8 cellular contexts compared by ENCODE assay signal in genomic region chr19:1247747-1248453, GRCh38. TPM values are rescaled to one million over a fixed set of nuclear protein-coding genes. Genes with fewer than 3 reads are reported as not detected.
DNase-seq lines count a peak whose midpoint lies in the region; ATAC-seq and TF ChIP-seq lines count a peak whose summit lies in the region.

No MANE protein-coding gene starts in this region.

- TF ChIP-seq POLR2A in gastroesophageal sphincter (IDR thresholded peaks at IDR 0.05) (no peak), ovary (IDR thresholded peaks at IDR 0.05) (no peak)

- peak overlapping the region; percentile 47 for H3K4me3 Mint-ChIP-seq in activated T-helper 17 cell treated with anti-CD3 and anti-CD28 coated beads, Interleukin-2, amount 50 U/mL, for 72 hours

- peak overlapping the region; percentile 59 for H3K4me3 ChIP-seq in AG04450 (ENCODE audit: low read depth, low read length)
- peak overlapping the region; percentile 66 for H3K4me3 ChIP-seq in OCI-LY1 (ENCODE audit: low read depth, low read length, poor library complexity, severe bottlenecking)
- H3K4me3 ChIP-seq in gastroesophageal sphincter: peak overlapping the region; percentile 65 to 86
- peak overlapping the region; percentile 77 for H3K4me3 ChIP-seq in ovary

- H3K27ac ChIP-seq in AG04450 (ENCODE audit: low read depth, low read length): peak overlapping the region; percentile 75
- H3K27ac ChIP-seq in OCI-LY1 (ENCODE audit: low read depth, low read length, poor library complexity, severe bottlenecking): peak overlapping the region; percentile 19
- peak overlapping the region; percentile 96 to 100 (median 100) for H3K27ac ChIP-seq in gastroesophageal sphincter
- H3K27ac ChIP-seq in ovary: peak overlapping the region; percentile 99

- CTCF ChIA-PET in AG04450 (lab: Charles Lee): no interaction called here

- peak overlapping the region; percentile 59 for H3K4me2 ChIP-seq in OCI-LY1 (ENCODE audit: low read length)

- H3K9me3 Mint-ChIP-seq in activated T-helper 17 cell treated with anti-CD3 and anti-CD28 coated beads, Interleukin-2, amount 50 U/mL, for 72 hours: no peaks in the 10 kb centered on the region

- H3K9ac ChIP-seq in OCI-LY1 (ENCODE audit: low read length): peak overlapping the region; percentile 23; the same call in 1 of the 2 replicates

- DNase-seq in AG04450 (ENCODE audit: low read depth, low spot score) (no peak), ovary (peak; percentile 47 to 90 (median 84)), globus pallidus (ENCODE audit: low spot score) (no peak), epidermal melanocyte (ENCODE audit: insufficient read length, low spot score) (no peak)

- H3K36me3 ChIP-seq in OCI-LY1 (ENCODE audit: insufficient read depth, low read length) (peaks cover 10% of the 10 kb centered on the region; the same call in 1 of the 2 replicates), gastroesophageal sphincter (peaks cover 0 to 10% of the 10 kb centered on the region in 2 donors), ovary (no peaks in the 10 kb centered on the region)

- ATAC-seq in GM21515 (IDR thresholded peaks at IDR 0.05; ENCODE audit: unreplicated experiment) (peak; percentile 1), gastroesophageal sphincter (peak; percentile 1)
- ATAC-seq in activated T-helper 17 cell treated with anti-CD3 and anti-CD28 coated beads, Interleukin-2, amount 50 U/mL, for 72 hours (replicated peaks): peak; percentile 15

- no peaks in the 10 kb centered on the region for H3K79me2 ChIP-seq in OCI-LY1 (ENCODE audit: insufficient read depth, low read length)

- no peaks in the 10 kb centered on the region for H4K20me1 ChIP-seq in OCI-LY1 (ENCODE audit: insufficient read depth, low read length)

- no peaks in the 10 kb centered on the region for H3K4me1 Mint-ChIP-seq in activated T-helper 17 cell treated with anti-CD3 and anti-CD28 coated beads, Interleukin-2, amount 50 U/mL, for 72 hours

- no peaks in the 10 kb centered on the region for H3K27me3 Mint-ChIP-seq in activated T-helper 17 cell treated with anti-CD3 and anti-CD28 coated beads, Interleukin-2, amount 50 U/mL, for 72 hours

- POLR2A ChIA-PET in AG04450 (lab: Yijun Ruan, JAX): no interaction called here

- H3K9me3 ChIP-seq in AG04450 (ENCODE audit: control insufficient read depth, insufficient read depth, low read length) (no peaks in the 10 kb centered on the region; the same call in 1 of the 2 replicates), OCI-LY1 (ENCODE audit: low read length) (no peaks in the 10 kb centered on the region), gastroesophageal sphincter (no peaks in the 10 kb centered on the region), ovary (no peaks in the 10 kb centered on the region)

- H3K4me1 ChIP-seq in OCI-LY1 (ENCODE audit: insufficient read depth, low read length, severe bottlenecking) (peaks cover 43% of the 10 kb centered on the region), gastroesophageal sphincter (peaks cover 3 to 75% (median 52%) of the 10 kb centered on the region in 3 donors), ovary (ENCODE audit: insufficient read depth) (peaks cover 23% of the 10 kb centered on the region)

- intact Hi-C loops in ovary (cut with DNase I): loop anchor here in 1 of 4 donors (10.0 kb wide), 2 partner anchors 223 to 797 kb away; partner anchors contain the start of genes CNN2, RNU6-2 and TMEM259

- no peaks in the 10 kb centered on the region for H3K9me2 ChIP-seq in OCI-LY1 (ENCODE audit: low read depth, low read length)

- TF ChIP-seq EP300 in gastroesophageal sphincter (IDR thresholded peaks at IDR 0.05): no peak
- TF ChIP-seq EP300 in ovary (IDR thresholded peaks at IDR 0.05): peak; percentile 40

- no peak overlapping the region for H3K27ac Mint-ChIP-seq in activated T-helper 17 cell treated with anti-CD3 and anti-CD28 coated beads, Interleukin-2, amount 50 U/mL, for 72 hours

- TF ChIP-seq CTCF in AG04450 (IDR thresholded peaks at IDR 0.05; ENCODE audit: low read depth, low read length): peak; percentile 45
- TF ChIP-seq CTCF in OCI-LY1 (IDR thresholded peaks at IDR 0.05; ENCODE audit: low read length): peak; percentile 51
- TF ChIP-seq CTCF in gastroesophageal sphincter (IDR thresholded peaks at IDR 0.05): peak in 2 of 4 experiments; percentile 37 to 49
- TF ChIP-seq CTCF in ovary (IDR thresholded peaks at IDR 0.05): peak in 1 of 3 donors; percentile 53

- whole genome bisulfite sequencing in gastroesophageal sphincter (ENCODE audit: low coverage in 1 of 2), 2 donors: 52 to 76% methylated on average over 4 of the region's 35 CpGs
- 20 to 23% (median 22%) methylated on average over 30 to 35 of the region's 35 CpGs for WGBS in ovary, 3 donors

- H3K27me3 ChIP-seq in AG04450 (ENCODE audit: control insufficient read depth, insufficient read depth, low read length) (no peaks in the 10 kb centered on the region), OCI-LY1 (ENCODE audit: insufficient read depth, low read length) (no peaks in the 10 kb centered on the region), gastroesophageal sphincter (no peaks in the 10 kb centered on the region), ovary (no peaks in the 10 kb centered on the region)

- no peak overlapping the region for H2AFZ ChIP-seq in OCI-LY1 (ENCODE audit: low read length)

- no peaks in the 10 kb centered on the region for H3F3A ChIP-seq in OCI-LY1 (ENCODE audit: insufficient read depth, low read length)

- H3K36me3 Mint-ChIP-seq in activated T-helper 17 cell treated with anti-CD3 and anti-CD28 coated beads, Interleukin-2, amount 50 U/mL, for 72 hours (ENCODE audit: low read depth): peaks cover 27% of the 10 kb centered on the region

RNA-seq across cellular contexts. Expression of gene MIDN, which starts 0.5 kb away (rescaled TPM):
- polyA plus RNA-seq in AG04450 (2011; rRNA removed): 6.6 and 10.6 TPM in 2 replicates
- 16.1 and 21.3 TPM in 2 replicates for polyA minus RNA-seq in AG04450 (2011; rRNA and poly(A)+ RNA removed)
- total RNA-seq in activated T-helper 17 cell treated with anti-CD3 and anti-CD28 coated beads, Interleukin-2, amount 50 U/mL, for 72 hours: 10 to 100 TPM; 51.4 to 56.8 TPM
- total RNA-seq in gastroesophageal sphincter: 10 to 100 TPM; 20.0 to 40.1 (median 24.2) TPM
- total RNA-seq in ovary: 100 to 1,000 TPM in 5 of 7 donors, 10 to 100 TPM in 2; 44.9 to 261 (median 107) TPM
- 10 to 100 TPM; 10.1 to 26.7 TPM for polyA plus RNA-seq in ovary

RNA-seq across cellular contexts. Expression of gene ATP5F1D, which starts 6.3 kb away (rescaled TPM):
- polyA plus RNA-seq in AG04450 (2011; rRNA removed): 36.4 and 55.1 TPM in 2 replicates
- polyA minus RNA-seq in AG04450 (2011; rRNA and poly(A)+ RNA removed): 19.4 and 21.4 TPM in 2 replicates
- total RNA-seq in activated T-helper 17 cell treated with anti-CD3 and anti-CD28 coated beads, Interleukin-2, amount 50 U/mL, for 72 hours: 100 to 1,000 TPM; 148 to 210 TPM
- total RNA-seq in gastroesophageal sphincter: 100 to 1,000 TPM in 1 of 4 donors, 10 to 100 TPM in 3; 62.3 to 116 (median 84.1) TPM
- total RNA-seq in ovary: 100 to 1,000 TPM in 6 of 7 donors, 10 to 100 TPM in 1; 71.9 to 218 (median 148) TPM
- polyA plus RNA-seq in ovary: 100 to 1,000 TPM in 1 of 2 donors, 1 to 10 TPM in 1; 1.3 to 110 TPM

RNA-seq across cellular contexts. Expression of gene CBARP, which starts 10.1 kb away (rescaled TPM):
- polyA plus RNA-seq in AG04450 (2011; rRNA removed) (1.1 and 1.6 TPM in 2 replicates), ovary (under 1 TPM in 1 of 2 donors, not detected in 1; 0.45 TPM)
- 0.55 and 0.91 TPM in 2 replicates for polyA minus RNA-seq in AG04450 (2011; rRNA and poly(A)+ RNA removed)
- total RNA-seq in activated T-helper 17 cell treated with anti-CD3 and anti-CD28 coated beads, Interleukin-2, amount 50 U/mL, for 72 hours: 1 to 10 TPM in 1 of 2 donors, under 1 TPM in 1; 0.77 to 1.4 TPM
- total RNA-seq in gastroesophageal sphincter (under 1 TPM in 3 of 4 donors, not detected in 1; 0.13 to 0.73 (median 0.49) TPM), ovary (10 to 100 TPM in 2 of 7 donors, 1 to 10 TPM in 2, under 1 TPM in 3; 0.61 to 21.1 (median 2.4) TPM)

RNA-seq across cellular contexts. Expression of gene CIRBP, which starts 21.2 kb away (rescaled TPM):
- 269 and 274 TPM in 2 replicates for polyA plus RNA-seq in AG04450 (2011; rRNA removed)
- polyA minus RNA-seq in AG04450 (2011; rRNA and poly(A)+ RNA removed): 121 and 143 TPM in 2 replicates
- total RNA-seq in activated T-helper 17 cell treated with anti-CD3 and anti-CD28 coated beads, Interleukin-2, amount 50 U/mL, for 72 hours: 100 to 1,000 TPM; 150 to 172 TPM
- 100 to 1,000 TPM; 350 to 708 (median 559) TPM for total RNA-seq in gastroesophageal sphincter
- total RNA-seq in ovary: 100 to 1,000 TPM; 602 to 917 (median 855) TPM
- 1,000 to 10,000 TPM in 1 of 2 donors, 100 to 1,000 TPM in 1; 610 to 1,254 TPM for polyA plus RNA-seq in ovary

RNA-seq across cellular contexts. Expression of gene FAM174C, which starts 27.4 kb away (rescaled TPM):
- 16.6 and 29.1 TPM in 2 replicates for polyA plus RNA-seq in AG04450 (2011; rRNA removed)
- polyA minus RNA-seq in AG04450 (2011; rRNA and poly(A)+ RNA removed): 3.8 and 4.7 TPM in 2 replicates
- 10 to 100 TPM; 52.9 to 85.9 TPM for total RNA-seq in activated T-helper 17 cell treated with anti-CD3 and anti-CD28 coated beads, Interleukin-2, amount 50 U/mL, for 72 hours
- 10 to 100 TPM; 14.2 to 42.2 (median 21.8) TPM for total RNA-seq in gastroesophageal sphincter
- 10 to 100 TPM; 21.7 to 72.5 (median 26.7) TPM for total RNA-seq in ovary
- 10 to 100 TPM in 1 of 2 donors, under 1 TPM in 1; 0.30 to 35.2 TPM for polyA plus RNA-seq in ovary

Comparison
In these comparisons a context has a peak if more than half of its experiments do, and no peak if none do; other contexts are left out.
1. DNase-seq: peak in ovary (5 of 5); none in AG04450 (single experiment), globus pallidus (single experiment) and epidermal melanocyte (single experiment).
2. H3K27ac ChIP-seq: peak in every context shown above with its lines; median percentile 100 in gastroesophageal sphincter; 99 in ovary; 75 in AG04450; 19 in OCI-LY1.
3. Peak in every context shown above with its lines, with median percentiles within 50 percentile points of each other: H3K4me3 ChIP-seq and ATAC-seq.